In genomic region chr12:67593041-67593870, GRCh38 we compare ENCODE assay signal across 8 cellular contexts. TPM values are rescaled to one million over a fixed set of nuclear protein-coding genes. Genes with fewer than 3 reads are reported as not detected.
A peak's percentile ranks its signal among the peaks of the same experiment; 100 is the strongest.
DNase-seq lines count a peak whose midpoint lies in the region; ATAC-seq and TF ChIP-seq lines count a peak whose summit lies in the region.

No MANE protein-coding gene starts in this region.

- H3K27me3 ChIP-seq in BLaER1 treated with 17β-estradiol and CSF1 and Interleukin-3, amounts not matched to agents 10 nM and 100 nM, result no peaks in the 10 kb centered on the region
- H3K27me3 ChIP-seq in SK-N-SH (ENCODE audit: insufficient read depth), result no peaks in the 10 kb centered on the region
- no peaks in the 10 kb centered on the region for H3K27me3 ChIP-seq in kidney epithelial cell (ENCODE audit: control insufficient read depth, insufficient read depth, low read length)
- no peaks in the 10 kb centered on the region for H3K27me3 ChIP-seq in sigmoid colon

- no peaks in the 10 kb centered on the region for H3K9me2 ChIP-seq in SK-N-SH

- 95% methylated on average over 1 of the region's 1 CpG for WGBS in SK-N-SH (ENCODE audit: low lambda C conversion rate)
- WGBS in sigmoid colon, 2 donors, result 71 to 75% methylated on average over 1 of the region's 1 CpG

- no peaks in the 10 kb centered on the region for H3K79me2 ChIP-seq in SK-N-SH (ENCODE audit: insufficient read depth)

- peak overlapping the region; percentile 33 for H2AFZ ChIP-seq in SK-N-SH (ENCODE audit: low read depth)

- no peak overlapping the region for H3K9ac ChIP-seq in BLaER1 treated with 17β-estradiol and CSF1 and Interleukin-3, amounts not matched to agents 10 nM and 100 nM
- H3K9ac ChIP-seq in SK-N-SH, result no peak overlapping the region

- H4K20me1 ChIP-seq in BLaER1 treated with 17β-estradiol and CSF1 and Interleukin-3, amounts not matched to agents 10 nM and 100 nM, result no peaks in the 10 kb centered on the region
- no peaks in the 10 kb centered on the region for H4K20me1 ChIP-seq in SK-N-SH (ENCODE audit: insufficient read depth)

- CTCF ChIA-PET in SK-N-SH (lab: Yijun Ruan, JAX), result no interaction called here

- H3K4me3 ChIP-seq in BLaER1 treated with 17β-estradiol and CSF1 and Interleukin-3, amounts not matched to agents 10 nM and 100 nM, result no peak overlapping the region
- H3K4me3 ChIP-seq in SK-N-SH (ENCODE audit: low read depth in 2 of 2, low read length in 1 of 2) (peak overlapping the region in 1 of 2 experiments; percentile 37; a peak in 1 of 4 replicates), kidney epithelial cell (ENCODE audit: low read depth, low read length) (no peak overlapping the region), sigmoid colon (no peak overlapping the region)

- no peak for TF ChIP-seq RAD21 in SK-N-SH (IDR thresholded peaks at IDR 0.05; ENCODE audit: low read length)

- H3K4me2 ChIP-seq in BLaER1 treated with 17β-estradiol and CSF1 and Interleukin-3, amounts not matched to agents 10 nM and 100 nM, result peak overlapping the region in 8 of 11 experiments; percentile 4 to 46 (median 28); a peak in 10 of 22 replicates
- peak overlapping the region; percentile 40 for H3K4me2 ChIP-seq in SK-N-SH

- TF ChIP-seq CTCF in SK-N-SH (IDR thresholded peaks at IDR 0.05), result no peak
- TF ChIP-seq CTCF in kidney epithelial cell (IDR thresholded peaks at IDR 0.05; ENCODE audit: insufficient read depth, low read length, poor library complexity, severe bottlenecking), result no peak
- no peak for TF ChIP-seq CTCF in sigmoid colon (IDR thresholded peaks at IDR 0.05)

- TF ChIP-seq EP300 in SK-N-SH (IDR thresholded peaks at IDR 0.05; ENCODE audit: borderline replicate concordance in 1 of 2, low read depth in 1 of 2, low read length in 1 of 2) (no peak), sigmoid colon (IDR thresholded peaks at IDR 0.05) (no peak)

- peak overlapping the region in 3 of 11 experiments; percentile 6 to 59 (median 16); a peak in 3 of 22 replicates for H3K27ac ChIP-seq in BLaER1 treated with 17β-estradiol and CSF1 and Interleukin-3, amounts not matched to agents 10 nM and 100 nM
- H3K27ac ChIP-seq in SK-N-SH (ENCODE audit: low read depth in 2 of 2, low read length in 1 of 2), result peak overlapping the region in 1 of 2 experiments; percentile 46; a peak in 1 of 4 replicates
- peak overlapping the region in 1 of 4 donors; percentile 2 for H3K27ac ChIP-seq in sigmoid colon

- H3F3A ChIP-seq in SK-N-SH (replicated peaks; ENCODE audit: insufficient read depth), result peaks cover 2% of the 10 kb centered on the region

- peak; percentile 21 for ATAC-seq in GM21723 (IDR thresholded peaks at IDR 0.05; ENCODE audit: unreplicated experiment)

- no peak for TF ChIP-seq POLR2A in sigmoid colon (IDR thresholded peaks at IDR 0.05)

- peaks cover 0 to 16% (median 13%) of the 10 kb centered on the region in 10 experiments; a peak in 13 of 20 replicates for H3K4me1 ChIP-seq in BLaER1 treated with 17β-estradiol and CSF1 and Interleukin-3, amounts not matched to agents 10 nM and 100 nM
- H3K4me1 ChIP-seq in SK-N-SH (ENCODE audit: control insufficient read depth in 1 of 2, insufficient read depth in 2 of 2, low read depth in 1 of 2, low read length in 1 of 2) (peaks cover 0 to 7% of the 10 kb centered on the region in 2 experiments; a peak in 2 of 4 replicates), sigmoid colon (peaks cover 0 to 9% (median 4%) of the 10 kb centered on the region in 4 donors)

- H3K9me3 ChIP-seq in BLaER1 treated with 17β-estradiol and CSF1 and Interleukin-3, amounts not matched to agents 10 nM and 100 nM (replicated peaks in 1 of 11), result peaks cover 10 to 18% (median 12%) of the 10 kb centered on the region in 11 experiments; a peak in 21 of 22 replicates
- H3K9me3 ChIP-seq in SK-N-SH, result no peaks in the 10 kb centered on the region
- H3K9me3 ChIP-seq in sigmoid colon, result peaks cover 0 to under 1% (median 0%) of the 10 kb centered on the region in 4 donors

- no peak for DNase-seq in SK-N-SH
- peak; percentile 21 for DNase-seq in kidney epithelial cell (ENCODE audit: low read depth)
- no peak for DNase-seq in Kasumi-1 (lab: John Stamatoyannopoulos, UW)
- no peak for DNase-seq in sigmoid colon
- DNase-seq in NCI-H1092 (lab: John Stamatoyannopoulos, UW), result no peak
- no peak for DNase-seq in cerebellum (ENCODE audit: low spot score)

- POLR2A ChIA-PET in SK-N-SH (lab: Yijun Ruan, JAX), result no interaction called here

- intact Hi-C loops in sigmoid colon (cut with DNase I), result no loop called here

- no peaks in the 10 kb centered on the region for H3K36me3 ChIP-seq in BLaER1 treated with 17β-estradiol and CSF1 and Interleukin-3, amounts not matched to agents 10 nM and 100 nM
- H3K36me3 ChIP-seq in SK-N-SH (replicated peaks in 1 of 2; ENCODE audit: control insufficient read depth in 1 of 2, insufficient read depth in 2 of 2, low read length in 1 of 2), result no peaks in the 10 kb centered on the region
- H3K36me3 ChIP-seq in kidney epithelial cell (ENCODE audit: control insufficient read depth, insufficient read depth, low read length), result no peaks in the 10 kb centered on the region
- H3K36me3 ChIP-seq in sigmoid colon, result no peaks in the 10 kb centered on the region

TF ChIP-seq in SK-N-SH, 30 proteins besides CTCF, POLR2A, EP300 and RAD21:
- TF ChIP-seq, protein P1, sequence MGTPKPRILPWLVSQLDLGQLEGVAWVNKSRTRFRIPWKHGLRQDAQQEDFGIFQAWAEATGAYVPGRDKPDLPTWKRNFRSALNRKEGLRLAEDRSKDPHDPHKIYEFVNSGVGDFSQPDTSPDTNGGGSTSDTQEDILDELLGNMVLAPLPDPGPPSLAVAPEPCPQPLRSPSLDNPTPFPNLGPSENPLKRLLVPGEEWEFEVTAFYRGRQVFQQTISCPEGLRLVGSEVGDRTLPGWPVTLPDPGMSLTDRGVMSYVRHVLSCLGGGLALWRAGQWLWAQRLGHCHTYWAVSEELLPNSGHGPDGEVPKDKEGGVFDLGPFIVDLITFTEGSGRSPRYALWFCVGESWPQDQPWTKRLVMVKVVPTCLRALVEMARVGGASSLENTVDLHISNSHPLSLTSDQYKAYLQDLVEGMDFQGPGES (IDR thresholded peaks at IDR 0.05; ENCODE audit: low read depth, low read length), result no peak
- TF ChIP-seq, protein P2, sequence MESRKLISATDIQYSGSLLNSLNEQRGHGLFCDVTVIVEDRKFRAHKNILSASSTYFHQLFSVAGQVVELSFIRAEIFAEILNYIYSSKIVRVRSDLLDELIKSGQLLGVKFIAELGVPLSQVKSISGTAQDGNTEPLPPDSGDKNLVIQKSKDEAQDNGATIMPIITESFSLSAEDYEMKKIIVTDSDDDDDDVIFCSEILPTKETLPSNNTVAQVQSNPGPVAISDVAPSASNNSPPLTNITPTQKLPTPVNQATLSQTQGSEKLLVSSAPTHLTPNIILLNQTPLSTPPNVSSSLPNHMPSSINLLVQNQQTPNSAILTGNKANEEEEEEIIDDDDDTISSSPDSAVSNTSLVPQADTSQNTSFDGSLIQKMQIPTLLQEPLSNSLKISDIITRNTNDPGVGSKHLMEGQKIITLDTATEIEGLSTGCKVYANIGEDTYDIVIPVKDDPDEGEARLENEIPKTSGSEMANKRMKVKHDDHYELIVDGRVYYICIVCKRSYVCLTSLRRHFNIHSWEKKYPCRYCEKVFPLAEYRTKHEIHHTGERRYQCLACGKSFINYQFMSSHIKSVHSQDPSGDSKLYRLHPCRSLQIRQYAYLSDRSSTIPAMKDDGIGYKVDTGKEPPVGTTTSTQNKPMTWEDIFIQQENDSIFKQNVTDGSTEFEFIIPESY (IDR thresholded peaks at IDR 0.05; ENCODE audit: borderline replicate concordance, low read depth), result no peak
- 0 out of 2 replicates have a peak, but pooled peaks have one; percentile 9 for TF ChIP-seq JUND (IDR thresholded peaks at IDR 0.05)
- no peak for TF ChIP-seq FOXM1 (IDR thresholded peaks at IDR 0.05; ENCODE audit: low read depth)
- TF ChIP-seq, protein P3, sequence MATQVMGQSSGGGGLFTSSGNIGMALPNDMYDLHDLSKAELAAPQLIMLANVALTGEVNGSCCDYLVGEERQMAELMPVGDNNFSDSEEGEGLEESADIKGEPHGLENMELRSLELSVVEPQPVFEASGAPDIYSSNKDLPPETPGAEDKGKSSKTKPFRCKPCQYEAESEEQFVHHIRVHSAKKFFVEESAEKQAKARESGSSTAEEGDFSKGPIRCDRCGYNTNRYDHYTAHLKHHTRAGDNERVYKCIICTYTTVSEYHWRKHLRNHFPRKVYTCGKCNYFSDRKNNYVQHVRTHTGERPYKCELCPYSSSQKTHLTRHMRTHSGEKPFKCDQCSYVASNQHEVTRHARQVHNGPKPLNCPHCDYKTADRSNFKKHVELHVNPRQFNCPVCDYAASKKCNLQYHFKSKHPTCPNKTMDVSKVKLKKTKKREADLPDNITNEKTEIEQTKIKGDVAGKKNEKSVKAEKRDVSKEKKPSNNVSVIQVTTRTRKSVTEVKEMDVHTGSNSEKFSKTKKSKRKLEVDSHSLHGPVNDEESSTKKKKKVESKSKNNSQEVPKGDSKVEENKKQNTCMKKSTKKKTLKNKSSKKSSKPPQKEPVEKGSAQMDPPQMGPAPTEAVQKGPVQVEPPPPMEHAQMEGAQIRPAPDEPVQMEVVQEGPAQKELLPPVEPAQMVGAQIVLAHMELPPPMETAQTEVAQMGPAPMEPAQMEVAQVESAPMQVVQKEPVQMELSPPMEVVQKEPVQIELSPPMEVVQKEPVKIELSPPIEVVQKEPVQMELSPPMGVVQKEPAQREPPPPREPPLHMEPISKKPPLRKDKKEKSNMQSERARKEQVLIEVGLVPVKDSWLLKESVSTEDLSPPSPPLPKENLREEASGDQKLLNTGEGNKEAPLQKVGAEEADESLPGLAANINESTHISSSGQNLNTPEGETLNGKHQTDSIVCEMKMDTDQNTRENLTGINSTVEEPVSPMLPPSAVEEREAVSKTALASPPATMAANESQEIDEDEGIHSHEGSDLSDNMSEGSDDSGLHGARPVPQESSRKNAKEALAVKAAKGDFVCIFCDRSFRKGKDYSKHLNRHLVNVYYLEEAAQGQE (IDR thresholded peaks at IDR 0.05; ENCODE audit: low read depth, low read length), result no peak
- no peak for TF ChIP-seq TAF1 (IDR thresholded peaks at IDR 0.05; ENCODE audit: borderline replicate concordance, low read depth, low read length)
- TF ChIP-seq ELF1 (IDR thresholded peaks at IDR 0.05), result no peak
- TF ChIP-seq TCF12 (IDR thresholded peaks at IDR 0.05), result 0 out of 2 replicates have a peak, but pooled peaks have one; percentile 6
- no peak for TF ChIP-seq SMC3 (IDR thresholded peaks at IDR 0.05; ENCODE audit: low read depth, low read length)

RNA-seq across cellular contexts. Expression of gene DYRK2, which starts 55.3 kb away (rescaled TPM):
- 48.8 and 54.2 TPM in 2 replicates for polyA plus RNA-seq in SK-N-SH (2012; rRNA removed)
- polyA plus RNA-seq in SK-N-SH (2012; cell fraction: cytosol; rRNA removed), result 35.3 and 45.5 TPM in 2 replicates
- polyA plus RNA-seq in SK-N-SH (2012; cell fraction: nucleus; rRNA removed), result 55.0 and 64.4 TPM in 2 replicates
- total RNA-seq in kidney epithelial cell, result 28.7 and 35.8 TPM in 2 replicates
- total RNA-seq in sigmoid colon, result 10 to 100 TPM; 17.6 to 32.4 (median 23.3) TPM
- polyA plus RNA-seq in sigmoid colon, result 10 to 100 TPM; 22.8 to 32.8 (median 26.1) TPM
- total RNA-seq in cerebellum, result 39.8 TPM
